In genomic region chr9:122095010-122095767, GRCh38 we compare ENCODE assay signal across 8 cellular contexts. TPM values are rescaled to one million over a fixed set of nuclear protein-coding genes. Genes with fewer than 3 reads are reported as not detected.
DNase-seq lines count a peak whose midpoint lies in the region; ATAC-seq and TF ChIP-seq lines count a peak whose summit lies in the region.

No MANE protein-coding gene starts in this region.

- H3K27me3 ChIP-seq in dorsolateral prefrontal cortex (no peaks in the 10 kb centered on the region), testis (no peaks in the 10 kb centered on the region)

- TF ChIP-seq CTCF in dorsolateral prefrontal cortex (IDR thresholded peaks at IDR 0.05 in 54 of 56, conservative IDR thresholded peaks at IDR 0.05 in 2 of 56; ENCODE audit: low read depth in 1 of 56, partially characterized antibody in 56 of 56) = peak; percentile 34 to 75 (median 65)
- peak in 2 of 3 experiments; percentile 52 to 61 for TF ChIP-seq CTCF in testis (IDR thresholded peaks at IDR 0.05)

- H3K4me3 ChIP-seq in dorsolateral prefrontal cortex (no peak overlapping the region), testis (no peak overlapping the region)

- H3K9me3 ChIP-seq in testis = no peaks in the 10 kb centered on the region

- H3K27ac ChIP-seq in dorsolateral prefrontal cortex = peak overlapping the region in 1 of 59 donors; percentile 39
- no peak overlapping the region for H3K27ac ChIP-seq in testis

- H3K36me3 ChIP-seq in testis (ENCODE audit: low read depth, missing control alignments) = no peaks in the 10 kb centered on the region

- intact Hi-C loops in dorsolateral prefrontal cortex (cut with DNase I) (loop anchor here (5.0 to 10.0 kb wide), 4 partner anchors 170 to 730 kb away; partner anchors contain the start of genes MRRF (in 1 of the 2), PDCL (in 1 of the 2) and RBM18 (in 1 of the 2)), testis (cut with DNase I; ENCODE audit: low total_unique reads) (no loop called here)

- TF ChIP-seq POLR2A in testis (IDR thresholded peaks at IDR 0.05) = no peak

- 20 to 33% methylated on average over 14 of the region's 14 CpGs for WGBS in testis, 2 donors

- no peak for ATAC-seq in GM21423 (IDR thresholded peaks at IDR 0.05; ENCODE audit: unreplicated experiment)

- H3K4me1 ChIP-seq in testis = peaks cover 19% of the 10 kb centered on the region

- DNase-seq in NCI-H2196 (lab: John Stamatoyannopoulos, UW; ENCODE audit: unreplicated experiment) (peak; percentile 21), NCI-H2196 treated with DMSO at 0.1 percent for 48 hours (lab: John Stamatoyannopoulos, UW; ENCODE audit: unreplicated experiment) (no peak), NCI-H1930 (lab: John Stamatoyannopoulos, UW) (peak; percentile 26 to 48), dorsolateral prefrontal cortex (peak in 5 of 10 donors; percentile 48 to 80 (median 56)), mucosa of gallbladder (ENCODE audit: low spot score) (peak; percentile 56), testis (peak; percentile 78)
- peak; percentile 50 for DNase-seq in activated CD4-positive, CD25-positive, alpha-beta regulatory T cell treated with anti-CD3 and anti-CD28 coated beads, Interleukin-2, amount 50 U/mL, for 72 hours

RNA-seq across cellular contexts. Expression of gene TTLL11, which starts 2.1 kb away (rescaled TPM):
- total RNA-seq in dorsolateral prefrontal cortex (10 to 100 TPM; 39.9 to 86.0 (median 58.2) TPM), mucosa of gallbladder (10.9 TPM), testis (10 to 100 TPM; 17.8 to 19.8 TPM)
- polyA plus RNA-seq in testis (ENCODE audit: insufficient read depth, low read depth, low replicate concordance) = 36.5 TPM
